In genomic region chr1:50023292-50024159, GRCh38 we compare ENCODE assay signal across 1 cellular context.
TF ChIP-seq lines count a peak whose summit lies in the region.

Gene AGBL4, minus strand, starts transcription at chr1:50023954.

TF ChIP-seq in HepG2, 621 proteins besides CTCF, POLR2A, EP300 and RAD21 (continued from another document):
- TF ChIP-seq RERE (CRISPR knock-in tag; IDR thresholded peaks at IDR 0.05; ENCODE audit: low read depth) (no peak), ZNF687 (CRISPR knock-in tag; IDR thresholded peaks at IDR 0.05) (peak; percentile 18; the same call in 1 of the 2 replicates), CERS6 (CRISPR knock-in tag; IDR thresholded peaks at IDR 0.05) (no peak), HNF1A (IDR thresholded peaks at IDR 0.05; ENCODE audit: low read depth) (no peak), HNF1A (CRISPR knock-in tag; IDR thresholded peaks at IDR 0.05; ENCODE audit: borderline replicate concordance) (no peak), XBP1 (CRISPR knock-in tag; IDR thresholded peaks at IDR 0.05) (no peak), FOXK1 (CRISPR knock-in tag; IDR thresholded peaks at IDR 0.05; ENCODE audit: borderline replicate concordance, low read depth) (no peak), ZNF672 (CRISPR knock-in tag; IDR thresholded peaks at IDR 0.05) (no peak), ZNF136 (CRISPR knock-in tag; IDR thresholded peaks at IDR 0.05; ENCODE audit: low read depth) (no peak), SOX5 (CRISPR knock-in tag; IDR thresholded peaks at IDR 0.05; ENCODE audit: borderline replicate concordance) (no peak), ZSCAN29 (CRISPR knock-in tag; conservative IDR thresholded peaks at IDR 0.05) (no peak), ZNF713 (CRISPR knock-in tag; IDR thresholded peaks at IDR 0.05) (no peak), RFX3 (CRISPR knock-in tag; IDR thresholded peaks at IDR 0.05) (peak; percentile 44; the same call in 1 of the 2 replicates), ARID4A (CRISPR knock-in tag; IDR thresholded peaks at IDR 0.05; ENCODE audit: borderline replicate concordance) (no peak), HDAC1 (CRISPR knock-in tag; IDR thresholded peaks at IDR 0.05) (no peak), ATF4 (CRISPR knock-in tag; IDR thresholded peaks at IDR 0.05) (no peak), ZNF260 (CRISPR knock-in tag; IDR thresholded peaks at IDR 0.05; ENCODE audit: borderline replicate concordance, low read depth) (no peak), RFX1 (IDR thresholded peaks at IDR 0.05) (peak; percentile 42; the same call in 1 of the 2 replicates), PHF20 (CRISPR knock-in tag; IDR thresholded peaks at IDR 0.05) (no peak), HNRNPLL (IDR thresholded peaks at IDR 0.05; ENCODE audit: low read depth, low read length, poor library complexity, severe bottlenecking) (peak; percentile 24), SIX1 (CRISPR knock-in tag; IDR thresholded peaks at IDR 0.05; ENCODE audit: borderline replicate concordance) (no peak), FOXP1 (IDR thresholded peaks at IDR 0.05) (no peak), FOXP1 (CRISPR knock-in tag; IDR thresholded peaks at IDR 0.05) (no peak), ZNF557 (CRISPR knock-in tag; IDR thresholded peaks at IDR 0.05) (no peak), HNRNPH1 (optimal IDR thresholded peaks at IDR 0.05; ENCODE audit: low read depth, low read length) (no peak), ZNF550 (CRISPR knock-in tag; IDR thresholded peaks at IDR 0.05; ENCODE audit: borderline replicate concordance) (no peak), ZNF530 (CRISPR knock-in tag; IDR thresholded peaks at IDR 0.05; ENCODE audit: low read depth) (no peak), MAX (IDR thresholded peaks at IDR 0.05) (no peak), ZBTB7A (CRISPR knock-in tag; IDR thresholded peaks at IDR 0.05) (no peak), CBFB (CRISPR knock-in tag; IDR thresholded peaks at IDR 0.05) (no peak)
TF ChIP-seq in HepG2: peak in this region for 4.
